In the genomic region with DNA sequence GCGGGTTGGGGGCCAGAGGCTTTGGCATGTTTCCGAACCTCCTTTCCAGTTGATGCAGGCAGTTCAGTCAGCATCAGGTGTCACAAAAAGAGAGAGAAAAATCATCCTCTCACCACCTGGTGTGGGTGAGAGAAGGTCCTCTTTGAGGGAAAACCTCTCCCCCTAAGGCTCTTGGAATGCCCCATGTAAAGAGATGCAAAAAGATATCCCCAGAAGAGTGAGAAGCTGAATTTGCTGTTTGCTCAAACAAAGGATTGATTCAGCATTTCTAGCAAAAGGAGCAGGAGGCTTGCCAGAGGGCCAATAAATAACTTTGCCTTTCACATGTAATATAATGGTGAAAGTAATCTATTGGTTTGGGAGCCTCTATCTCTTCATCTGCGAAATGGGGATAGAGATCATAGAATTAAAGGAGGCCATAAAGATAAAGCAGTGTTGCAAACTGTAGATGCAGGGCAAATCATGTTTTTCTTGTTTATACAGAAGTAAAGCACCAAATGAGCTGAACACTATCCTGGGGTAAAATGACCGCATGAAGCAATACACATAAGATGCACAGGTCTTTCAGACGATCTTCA, we compare ENCODE assay signal across 19 cellular contexts.
A peak's percentile ranks its signal among the peaks of the same experiment; 100 is the strongest.
DNase-seq lines count a peak whose midpoint lies in the region; ATAC-seq and TF ChIP-seq lines count a peak whose summit lies in the region.
"Had no signal": no experiment of that assay in that cellular context is flagged by ENCODE, and none has a peak within 500 bp of the region (broad histone marks: within the 10 kb centered on the region; RNA-seq: fewer than 3 reads in every experiment).

No MANE protein-coding gene starts in this region.

- H2BK12ac ChIP-seq in H9 (ENCODE audit: insufficient read length, low read depth, low read length) = no peak overlapping the region

- no peaks in the 10 kb centered on the region for H3K79me1 ChIP-seq in H9 (ENCODE audit: insufficient read depth, low read depth, low read length, poor library complexity, severe bottlenecking)

- H3K23me2 ChIP-seq in H9 (ENCODE audit: insufficient read length, low read depth, low read length, poor library complexity, severe bottlenecking) = no peaks in the 10 kb centered on the region

- no peak overlapping the region for H3K4me3 Mint-ChIP-seq in H9

- H3K4me1 Mint-ChIP-seq in H9 = peaks cover 31% of the 10 kb centered on the region in 2 experiments

- no peak overlapping the region for H2AK5ac ChIP-seq in H9 (ENCODE audit: insufficient read length, low read length)

- no peak overlapping the region for H4K8ac ChIP-seq in H9 (replicated peaks; ENCODE audit: insufficient read length, low read depth, low read length)

- DNase-seq in H9 = peak; percentile 36
- peak; percentile 35 for DNase-seq in NT2/D1 (ENCODE audit: low read depth, low spot score)
- DNase-seq in iPS DF 4.7 (ENCODE audit: extremely low read depth, low spot score) = peak; percentile 36
- no peak for DNase-seq in HuH-7.5 (ENCODE audit: low spot score)
- no peak for DNase-seq in NCI-H345 treated with DMSO at 0.1 percent for 48 hours (lab: John Stamatoyannopoulos, UW; ENCODE audit: unreplicated experiment)
- no peak for DNase-seq in HCEC 1CT
- DNase-seq: BE2C, COR-L47, DMS79, GOT3, KG1, NCI-H1092, NCI-H1436, NCI-H187 treated with DMSO at 0.1 percent for 48 hours, NCI-H2107, NCI-H774 had no signal

- H3K36me3 Mint-ChIP-seq in H9 (ENCODE audit: insufficient read depth in 1 of 3, low read depth in 3 of 3) = peaks cover 0 to 8% (median 0%) of the 10 kb centered on the region in 3 experiments; a peak in 3 of 7 replicates

- H4K20me1 ChIP-seq in H9 (ENCODE audit: control insufficient read depth, insufficient read depth, insufficient read length) = no peaks in the 10 kb centered on the region

- H3K14ac ChIP-seq in H9 (ENCODE audit: insufficient read depth, low read length) = no peak overlapping the region

- TF ChIP-seq CTCF in H9 (conservative IDR thresholded peaks at IDR 0.05) = no peak

- H3K4me1 ChIP-seq in H9 (ENCODE audit: insufficient read depth, low read length) = no peaks in the 10 kb centered on the region; the same call in none of the 2 replicates
- H3K4me1 ChIP-seq in NT2/D1 (ENCODE audit: insufficient read depth, insufficient read length) = peaks cover 2% of the 10 kb centered on the region
- H3K4me1 ChIP-seq: BE2C, SJSA1 had no signal

- H3K23ac ChIP-seq in H9 (ENCODE audit: insufficient read length, low read depth, low read length) = no peak overlapping the region

- no peaks in the 10 kb centered on the region for H3K36me3 ChIP-seq in NT2/D1 (ENCODE audit: insufficient read depth, insufficient read length, low read length)
- H3K36me3 ChIP-seq: BE2C, SJSA1 had no signal

- H2BK120ac ChIP-seq in H9 (ENCODE audit: low read depth, low read length, poor library complexity, severe bottlenecking) = no peak overlapping the region

- no peak overlapping the region for H3T11ph ChIP-seq in H9 (ENCODE audit: low read length)

- no peak overlapping the region for H2BK15ac ChIP-seq in H9 (ENCODE audit: low read depth, low read length)

- H3K9me3 Mint-ChIP-seq in H9 = peaks cover 5 to 8% of the 10 kb centered on the region in 2 experiments; a peak in 4 of 5 replicates

- no peaks in the 10 kb centered on the region for H3K9me3 ChIP-seq in H9 (ENCODE audit: control insufficient read depth, low read depth, low read length)
- no peaks in the 10 kb centered on the region for H3K9me3 ChIP-seq in NT2/D1 (ENCODE audit: insufficient read depth, low read length)
- H3K9me3 ChIP-seq: BE2C, SJSA1 had no signal

- H2BK20ac ChIP-seq in H9 (ENCODE audit: low read depth, low read length, poor library complexity, severe bottlenecking) = no peak overlapping the region

- H2BK5ac ChIP-seq in H9 (ENCODE audit: insufficient read length, low read length) = no peak overlapping the region

- no CpG with 5 or more reads among the region's 5 CpGs for WGBS in H9 (ENCODE audit: extremely low coverage, insufficient read length, low lambda C conversion rate)

- H3K4me2 ChIP-seq in H9 (ENCODE audit: insufficient read depth, insufficient read length, low read length) = no peak overlapping the region

- H3K79me2 ChIP-seq in H9 (ENCODE audit: insufficient read depth, low read length) = no peaks in the 10 kb centered on the region

- no peak overlapping the region for H4K91ac ChIP-seq in H9 (ENCODE audit: insufficient read length, low read depth, low read length)

- H3K4ac ChIP-seq in H9 (ENCODE audit: low read depth, low read length) = no peak overlapping the region

- H3K27ac Mint-ChIP-seq in H9 = peak overlapping the region; percentile 40 to 87 (median 40); a peak in 3 of 7 replicates

- no peak overlapping the region for H3K27ac ChIP-seq in H9 (ENCODE audit: insufficient read length, low read depth, low read length)
- H3K27ac ChIP-seq: SJSA1 had no signal

- H3K27me3 ChIP-seq in H9 (ENCODE audit: insufficient read depth, low read length) (no peaks in the 10 kb centered on the region), NT2/D1 (ENCODE audit: insufficient read depth, insufficient read length) (no peaks in the 10 kb centered on the region)
- H3K27me3 ChIP-seq: BE2C, SJSA1 had no signal

- H3K9ac ChIP-seq in H9 (ENCODE audit: extremely low read depth, insufficient read length, low read length) (no peak overlapping the region), NT2/D1 (ENCODE audit: insufficient read length, low read depth) (no peak overlapping the region)

- H3K56ac ChIP-seq in H9 (ENCODE audit: insufficient read length, low read depth, low read length) = no peak overlapping the region

- H3K4me3 ChIP-seq in NT2/D1 (ENCODE audit: insufficient read length, low read depth) = no peak overlapping the region
- H3K4me3 ChIP-seq: SJSA1 had no signal

- H3K18ac ChIP-seq in H9 (ENCODE audit: insufficient read length, low read depth, low read length) = no peak overlapping the region

- H3K27me3 Mint-ChIP-seq in H9 (ENCODE audit: low read depth) = no peaks in the 10 kb centered on the region

- no peak overlapping the region for H4K5ac ChIP-seq in H9 (ENCODE audit: insufficient read length, low read depth, low read length)

- no peak for ATAC-seq in GM21723 (IDR thresholded peaks at IDR 0.05; ENCODE audit: unreplicated experiment)
- ATAC-seq: Right ventricle myocardium inferior had no signal

- H2AFZ ChIP-seq in H9 (ENCODE audit: low read length) = no peak overlapping the region

Comparison
In these comparisons a context has a peak if more than half of its experiments do, and no peak if none do; other contexts are left out.
1. DNase-seq: peak in H9 (single experiment), NT2/D1 (single experiment) and iPS DF 4.7 (single experiment); none in HuH-7.5 (single experiment), NCI-H345 treated with DMSO at 0.1 percent for 48 hours (single experiment) and HCEC 1CT (single experiment).